In genomic region chr12:45244561-45245348, GRCh38 we compare ENCODE assay signal across 10 cellular contexts. TPM values are rescaled to one million over a fixed set of nuclear protein-coding genes. Genes with fewer than 3 reads are reported as not detected.
DNase-seq lines count a peak whose midpoint lies in the region; ATAC-seq, FAIRE-seq and TF ChIP-seq lines count a peak whose summit lies in the region.
"Had no signal": no experiment of that assay in that cellular context is flagged by ENCODE, and none has a peak within 500 bp of the region (broad histone marks: within the 10 kb centered on the region; RNA-seq: fewer than 3 reads in every experiment).

No MANE protein-coding gene starts in this region.

- no peaks in the 10 kb centered on the region for H3K27me3 Mint-ChIP-seq in astrocyte (ENCODE audit: low read depth, unreplicated experiment)

- POLR2A ChIA-PET in PC-3 (lab: Charles Lee; ENCODE audit: unreplicated experiment): interaction anchor here (0.6 kb wide), 1 partner anchor 166 kb away, joined by 7 read pairs; no protein-coding TSS in a partner anchor

- intact Hi-C loops in sciatic nerve (cut with DNase I): loop anchor here (5.0 kb wide), 1 partner anchor 152 kb away; no protein-coding TSS in a partner anchor
- intact Hi-C loops in PC-3 (cut with micrococcal nuclease): no loop called here

- FAIRE-seq in astrocyte (lab: Jason Lieb, UNC): no peak
- FAIRE-seq: A549, islet of Langerhans had no signal

- H3K36me3 ChIP-seq in astrocyte (ENCODE audit: insufficient read depth, low read length) (no peaks in the 10 kb centered on the region), PC-3 (ENCODE audit: low read depth, low read length) (no peaks in the 10 kb centered on the region), suprapubic skin (no peaks in the 10 kb centered on the region)

- H4K20me1 ChIP-seq in astrocyte (ENCODE audit: insufficient read depth, low read length): peaks cover 23% of the 10 kb centered on the region
- H4K20me1 ChIP-seq in PC-3 (ENCODE audit: low read length): no peaks in the 10 kb centered on the region

- peaks cover 2% of the 10 kb centered on the region for H3K9me3 ChIP-seq in astrocyte (ENCODE audit: insufficient read depth, low read depth, low read length)
- no peaks in the 10 kb centered on the region for H3K9me3 ChIP-seq in PC-3 (ENCODE audit: low read length)
- H3K9me3 ChIP-seq in suprapubic skin: no peaks in the 10 kb centered on the region
- H3K9me3 ChIP-seq: A549 had no signal

- WGBS in suprapubic skin: 78% methylated on average over 9 of the region's 9 CpGs

- H3K9me3 Mint-ChIP-seq in astrocyte (ENCODE audit: unreplicated experiment): no peaks in the 10 kb centered on the region

- H3K4me3 Mint-ChIP-seq in astrocyte (ENCODE audit: unreplicated experiment): no peak overlapping the region

- no peaks in the 10 kb centered on the region for H3F3A ChIP-seq in PC-3 (ENCODE audit: low read length, unreplicated experiment)

- H3K27ac Mint-ChIP-seq in astrocyte (ENCODE audit: unreplicated experiment): peak overlapping the region; percentile 30

- TF ChIP-seq CTCF in astrocyte (IDR thresholded peaks at IDR 0.05; ENCODE audit: insufficient read depth, low read depth, low read length) (no peak), PC-3 (conservative IDR thresholded peaks at IDR 0.05; ENCODE audit: low read depth, low read length) (no peak), suprapubic skin (IDR thresholded peaks at IDR 0.05) (no peak), foreskin keratinocyte (conservative IDR thresholded peaks at IDR 0.05) (no peak)

- H3K4me1 Mint-ChIP-seq in astrocyte (ENCODE audit: low read depth, unreplicated experiment): peaks cover 40% of the 10 kb centered on the region

- H3K79me2 ChIP-seq in astrocyte (ENCODE audit: insufficient read depth, low read length) (peaks cover 89% of the 10 kb centered on the region), PC-3 (ENCODE audit: low read length) (peaks cover 13% of the 10 kb centered on the region; the same call in 1 of the 2 replicates)

- H3K4me2 ChIP-seq in astrocyte (ENCODE audit: low read length) (peak overlapping the region; percentile 14), PC-3 (ENCODE audit: low read length) (no peak overlapping the region)
- H3K4me2 ChIP-seq: A549 had no signal

- no peak overlapping the region for H3K27ac ChIP-seq in astrocyte (ENCODE audit: low read depth, low read length)
- H3K27ac ChIP-seq in PC-3 (ENCODE audit: low read length): no peak overlapping the region
- H3K27ac ChIP-seq in suprapubic skin: no peak overlapping the region
- H3K27ac ChIP-seq in foreskin keratinocyte: no peak overlapping the region

- no peak for TF ChIP-seq EP300 in suprapubic skin (IDR thresholded peaks at IDR 0.05)

- CTCF ChIA-PET in PC-3 (lab: Charles Lee): no interaction called here

- peaks cover 2% of the 10 kb centered on the region for H3K4me1 ChIP-seq in astrocyte (ENCODE audit: insufficient read depth, low read length)
- H3K4me1 ChIP-seq in PC-3 (ENCODE audit: insufficient read depth, low read length): no peaks in the 10 kb centered on the region
- peaks cover 5% of the 10 kb centered on the region for H3K4me1 ChIP-seq in suprapubic skin
- H3K4me1 ChIP-seq in foreskin keratinocyte: no peaks in the 10 kb centered on the region
- H3K4me1 ChIP-seq: A549 had no signal

- peaks cover 6% of the 10 kb centered on the region for H3K36me3 Mint-ChIP-seq in astrocyte (ENCODE audit: low read depth, unreplicated experiment)

- H3K9ac ChIP-seq in astrocyte (ENCODE audit: low read length) (no peak overlapping the region), PC-3 (ENCODE audit: low read length) (no peak overlapping the region)

- BruUV-seq in PC-3 (replicated peaks; lab: Mats Ljungman, UMichigan): no TSS peak

- H3K27me3 ChIP-seq in astrocyte (ENCODE audit: insufficient read depth, low read length): no peaks in the 10 kb centered on the region
- no peaks in the 10 kb centered on the region for H3K27me3 ChIP-seq in PC-3 (ENCODE audit: low read length)
- H3K27me3 ChIP-seq in suprapubic skin: no peaks in the 10 kb centered on the region
- no peaks in the 10 kb centered on the region for H3K27me3 ChIP-seq in foreskin keratinocyte

- no peaks in the 10 kb centered on the region for H3K9me2 ChIP-seq in PC-3 (replicated peaks; ENCODE audit: low read length)

- DNase-seq in SKM-1 treated with dmso at 0.1 percent for 144 hours (lab: John Stamatoyannopoulos, UW; ENCODE audit: unreplicated experiment): peak; percentile 5
- no peak for DNase-seq in SKM-1 (lab: John Stamatoyannopoulos, UW; ENCODE audit: unreplicated experiment)
- DNase-seq in astrocyte (ENCODE audit: low read depth): no peak
- DNase-seq in sciatic nerve (ENCODE audit: low spot score): no peak
- no peak for DNase-seq in PC-3
- no peak for DNase-seq in suprapubic skin (ENCODE audit: low spot score in 2 of 2)
- DNase-seq in foreskin keratinocyte: no peak

- no peak for TF ChIP-seq POLR2A in suprapubic skin (IDR thresholded peaks at IDR 0.05)

- peak; percentile 51 for ATAC-seq in HG02970 (IDR thresholded peaks at IDR 0.05; ENCODE audit: low FRiP score, unreplicated experiment)
- ATAC-seq in sciatic nerve: peak; percentile 68
- no peak for ATAC-seq in PC-3
- ATAC-seq in foreskin keratinocyte: no peak
- ATAC-seq: A549 had no signal

- H2AFZ ChIP-seq in astrocyte (ENCODE audit: low read depth, low read length) (no peak overlapping the region), PC-3 (ENCODE audit: low read length) (no peak overlapping the region)

- no peak overlapping the region for H3K4me3 ChIP-seq in astrocyte (ENCODE audit: insufficient read depth, low read depth, low read length)
- H3K4me3 ChIP-seq in PC-3 (ENCODE audit: low read length): no peak overlapping the region
- H3K4me3 ChIP-seq in suprapubic skin: no peak overlapping the region
- H3K4me3 ChIP-seq: A549 had no signal

RNA-seq across cellular contexts. Expression of gene ANO6, which starts 28.9 kb away (rescaled TPM):
- total RNA-seq in astrocyte (111 and 113 TPM in 2 replicates), sciatic nerve (50.6 TPM), PC-3 (2014; rRNA removed) (18.1 and 23.0 TPM in 2 replicates), suprapubic skin (10 to 100 TPM; 31.8 to 43.5 (median 34.1) TPM), foreskin keratinocyte (69.9 and 73.3 TPM in 2 replicates)
- 14.2 and 17.3 TPM in 2 replicates for polyA plus RNA-seq in foreskin keratinocyte

Comparison
In these comparisons a context has a peak if more than half of its experiments do, and no peak if none do; other contexts are left out.
1. ATAC-seq: peak in HG02970 (single experiment) and sciatic nerve (single experiment); none in PC-3 (single experiment) and foreskin keratinocyte (single experiment).